In genomic region chr22:42901790-42902508, GRCh38 we compare ENCODE assay signal across 12 cellular contexts. TPM values are rescaled to one million over a fixed set of nuclear protein-coding genes. Genes with fewer than 3 reads are reported as not detected.
DNase-seq lines count a peak whose midpoint lies in the region; ATAC-seq and TF ChIP-seq lines count a peak whose summit lies in the region.
"Had no signal": no experiment of that assay in that cellular context is flagged by ENCODE, and none has a peak within 500 bp of the region (broad histone marks: within the 10 kb centered on the region; RNA-seq: fewer than 3 reads in every experiment).

No MANE protein-coding gene starts in this region.

- H3K27me3 ChIP-seq in PC-9 (ENCODE audit: insufficient read depth, low read depth) (no peaks in the 10 kb centered on the region), tibial artery (no peaks in the 10 kb centered on the region)

- H4K20me1 ChIP-seq in PC-9 (ENCODE audit: insufficient read depth), result peaks cover 24% of the 10 kb centered on the region

- peaks cover 14% of the 10 kb centered on the region; the same call in 1 of the 2 replicates for H3K36me3 ChIP-seq in PC-9 (ENCODE audit: low read depth)
- peaks cover 0 to 31% (median 0%) of the 10 kb centered on the region in 3 donors for H3K36me3 ChIP-seq in tibial artery

- H3K9me3 ChIP-seq in PC-9 (ENCODE audit: insufficient read depth, low read depth), result no peaks in the 10 kb centered on the region
- H3K9me3 ChIP-seq in tibial artery, result no peaks in the 10 kb centered on the region

- CTCF ChIA-PET in PC-9 (lab: Charles Lee), result no interaction called here

- ATAC-seq in HG03571 (IDR thresholded peaks at IDR 0.05; ENCODE audit: unreplicated experiment), result no peak
- ATAC-seq: effector memory CD8-positive, alpha-beta T cell had no signal

- intact Hi-C loops in PC-9 (cut with micrococcal nuclease; ENCODE audit: unreplicated experiment) (no loop called here), tibial artery (cut with DNase I; ENCODE audit: low total_unique reads) (loop anchor here (10.0 kb wide), 2 partner anchors 63 to 113 kb away; partner anchors contain the start of gene PACSIN2)

- TF ChIP-seq CTCF in PC-9 (conservative IDR thresholded peaks at IDR 0.05), result peak; percentile 54
- peak; percentile 25 for TF ChIP-seq CTCF in fibroblast of villous mesenchyme (IDR thresholded peaks at IDR 0.05; ENCODE audit: insufficient read depth, low read depth, low read length)
- peak in 1 of 2 experiments; percentile 6 for TF ChIP-seq CTCF in tibial artery (IDR thresholded peaks at IDR 0.05)

- H3K9me2 ChIP-seq in PC-9 (ENCODE audit: insufficient read depth), result no peaks in the 10 kb centered on the region

- H3F3A ChIP-seq in PC-9 (ENCODE audit: insufficient read depth, low read depth), result no peaks in the 10 kb centered on the region

- H2AFZ ChIP-seq in PC-9, result no peak overlapping the region

- no peak overlapping the region for H3K4me2 ChIP-seq in PC-9

- DNase-seq in NCI-H82 (lab: John Stamatoyannopoulos, UW), result peak; percentile 9
- DNase-seq in NCI-H82 treated with DMSO at 0.1 percent for 48 hours (lab: John Stamatoyannopoulos, UW; ENCODE audit: unreplicated experiment), result no peak
- DNase-seq in PC-9, result no peak
- no peak for DNase-seq in fibroblast of villous mesenchyme (ENCODE audit: low read depth)
- no peak for DNase-seq in tibial artery
- no peak for DNase-seq in NCI-H128 (lab: John Stamatoyannopoulos, UW; ENCODE audit: unreplicated experiment)
- no peak for DNase-seq in DMS79 treated with DMSO at 0.1 percent for 48 hours (lab: John Stamatoyannopoulos, UW)
- DNase-seq: effector memory CD8-positive, alpha-beta T cell; NCI-H1417 treated with DMSO at 0.1 percent for 48 hours; stimulated activated CD4-positive, alpha-beta T cell treated with anti-CD3 and anti-CD28 coated beads, Interleukin-2, amount 100 ng/mL, for 24 hours had no signal

- H3K27ac ChIP-seq in PC-9, result no peak overlapping the region
- peak overlapping the region; percentile 33 to 50 for H3K27ac ChIP-seq in tibial artery

- H3K4me3 ChIP-seq in PC-9 (no peak overlapping the region), fibroblast of villous mesenchyme (ENCODE audit: low read depth, low read length) (no peak overlapping the region), tibial artery (no peak overlapping the region)
- H3K4me3 ChIP-seq: lung had no signal

- BruUV-seq in PC-9 (replicated peaks; lab: Mats Ljungman, UMichigan), result no TSS peak

- POLR2A ChIA-PET in PC-9 (lab: Charles Lee; ENCODE audit: unreplicated experiment), result interaction anchor here (0.6 to 0.7 kb wide), 2 partner anchors 70 to 93 kb away, joined by 3 read pairs; no protein-coding TSS in a partner anchor

- peaks cover 24% of the 10 kb centered on the region for H3K79me2 ChIP-seq in PC-9 (ENCODE audit: low read depth)

- no peaks in the 10 kb centered on the region for H3K4me1 ChIP-seq in PC-9 (replicated peaks; ENCODE audit: insufficient read depth)
- peaks cover 0 to 58% (median 48%) of the 10 kb centered on the region in 4 donors for H3K4me1 ChIP-seq in tibial artery

RNA-seq across cellular contexts. Expression of gene ARFGAP3, which starts 44.9 kb away (rescaled TPM):
- 26.5 and 29.1 TPM in 2 replicates for total RNA-seq in PC-9 (2021)
- 69.6 and 98.9 TPM in 2 replicates for total RNA-seq in fibroblast of villous mesenchyme
